1 cellular context compared by ENCODE assay signal in the genomic region with DNA sequence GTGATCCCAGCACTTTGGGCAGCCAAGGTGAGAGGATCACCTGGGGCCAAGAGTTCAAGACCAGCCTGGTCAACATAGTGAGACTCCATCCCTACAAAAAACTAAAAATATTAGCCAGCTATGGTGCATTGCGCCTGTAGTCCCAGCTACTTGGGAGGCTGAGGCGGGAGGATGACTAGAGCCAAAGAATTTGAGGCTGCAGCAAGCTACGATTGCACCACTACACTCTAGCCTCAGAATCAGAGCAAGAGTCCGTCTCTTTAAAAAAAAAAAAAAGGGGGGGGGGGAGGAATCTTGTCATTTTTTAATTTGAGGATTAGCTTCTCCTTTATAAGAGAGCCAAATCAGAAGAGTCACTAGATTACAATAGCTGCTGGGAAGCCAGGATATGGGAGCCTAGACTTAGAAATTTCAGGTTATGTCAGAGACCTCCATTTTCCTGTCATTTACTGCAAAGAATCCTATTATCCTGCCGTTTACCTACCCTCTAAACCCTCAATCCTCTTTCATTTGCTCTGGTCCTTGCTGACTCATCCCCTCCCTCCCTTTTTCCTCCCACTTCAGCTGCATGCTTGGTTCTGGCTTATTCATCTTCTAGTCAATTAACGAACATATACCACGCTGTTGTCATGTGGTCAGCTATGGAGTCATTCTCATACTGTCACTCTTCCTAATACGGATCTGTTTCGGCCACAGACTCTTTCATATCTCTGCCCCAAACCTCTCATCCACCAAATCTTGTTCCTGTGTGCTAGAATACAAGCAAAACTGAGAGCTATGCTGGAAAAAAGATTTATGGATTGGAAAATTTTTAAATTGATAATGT.
TF ChIP-seq lines count a peak whose summit lies in the region.

No MANE protein-coding gene starts in this region.

TF ChIP-seq in K562, 482 proteins besides CTCF, POLR2A, EP300 and RAD21 (continued from another document and continues in another):
- TF ChIP-seq ZKSCAN3 (CRISPR knock-in tag; IDR thresholded peaks at IDR 0.05) = no peak
- TF ChIP-seq ZNF133 (CRISPR knock-in tag; IDR thresholded peaks at IDR 0.05) = no peak
- TF ChIP-seq ZNF551 (CRISPR knock-in tag; IDR thresholded peaks at IDR 0.05) = no peak
- no peak for TF ChIP-seq ZNF75A (CRISPR knock-in tag; IDR thresholded peaks at IDR 0.05)
- TF ChIP-seq ZNF280A (IDR thresholded peaks at IDR 0.05; ENCODE audit: low read depth, partially characterized antibody) = no peak
- no peak for TF ChIP-seq TBL1XR1 (IDR thresholded peaks at IDR 0.05; ENCODE audit: low read length in 2 of 2)
- peak; percentile 79 for TF ChIP-seq RAD51 (IDR thresholded peaks at IDR 0.05; ENCODE audit: borderline replicate concordance, low read depth)
- TF ChIP-seq HINFP (tag; conservative IDR thresholded peaks at IDR 0.05; ENCODE audit: low read depth) = no peak
- TF ChIP-seq YBX1 (IDR thresholded peaks at IDR 0.05) = no peak
- TF ChIP-seq SRSF9 (IDR thresholded peaks at IDR 0.05; ENCODE audit: borderline replicate concordance, low read depth, low read length) = no peak
- TF ChIP-seq ZNF778 (CRISPR knock-in tag; IDR thresholded peaks at IDR 0.05) = no peak
- no peak for TF ChIP-seq PPARD (CRISPR knock-in tag; IDR thresholded peaks at IDR 0.05)
- TF ChIP-seq ZNF354B (CRISPR knock-in tag; IDR thresholded peaks at IDR 0.05) = no peak
- no peak for TF ChIP-seq HMGXB4 (CRISPR knock-in tag; IDR thresholded peaks at IDR 0.05)
- peak; percentile 61 for TF ChIP-seq CBFA2T3 (IDR thresholded peaks at IDR 0.05)
- TF ChIP-seq CCNT2 (IDR thresholded peaks at IDR 0.05; ENCODE audit: borderline replicate concordance, extremely low read depth, insufficient read length, low read depth, low read length) = no peak
- no peak for TF ChIP-seq TGIF2 (CRISPR knock-in tag; IDR thresholded peaks at IDR 0.05)
- peak in 1 of 2 experiments; percentile 91; a peak in 3 of 4 replicates for TF ChIP-seq ARNT (IDR thresholded peaks at IDR 0.05)
- TF ChIP-seq CREB5 (CRISPR knock-in tag; IDR thresholded peaks at IDR 0.05) = no peak
- TF ChIP-seq ZBTB34 (CRISPR knock-in tag; IDR thresholded peaks at IDR 0.05) = no peak
- no peak for TF ChIP-seq THRAP3 (IDR thresholded peaks at IDR 0.05; ENCODE audit: borderline replicate concordance)
- no peak for TF ChIP-seq CHD2 (IDR thresholded peaks at IDR 0.05; ENCODE audit: low read depth, low read length)
- TF ChIP-seq JUND (IDR thresholded peaks at IDR 0.05; ENCODE audit: borderline replicate concordance, low read depth, low read length) = peak; percentile 96
- peak; percentile 92; the same call in 2 of the 3 replicates for TF ChIP-seq JUND (tag; IDR thresholded peaks at IDR 0.05; ENCODE audit: borderline replicate concordance, low read depth, low read length)
- no peak for TF ChIP-seq ZNF134 (CRISPR knock-in tag; conservative IDR thresholded peaks at IDR 0.05)
- TF ChIP-seq HNRNPUL1 (IDR thresholded peaks at IDR 0.05; ENCODE audit: low read length) = no peak
- TF ChIP-seq, protein P1, sequence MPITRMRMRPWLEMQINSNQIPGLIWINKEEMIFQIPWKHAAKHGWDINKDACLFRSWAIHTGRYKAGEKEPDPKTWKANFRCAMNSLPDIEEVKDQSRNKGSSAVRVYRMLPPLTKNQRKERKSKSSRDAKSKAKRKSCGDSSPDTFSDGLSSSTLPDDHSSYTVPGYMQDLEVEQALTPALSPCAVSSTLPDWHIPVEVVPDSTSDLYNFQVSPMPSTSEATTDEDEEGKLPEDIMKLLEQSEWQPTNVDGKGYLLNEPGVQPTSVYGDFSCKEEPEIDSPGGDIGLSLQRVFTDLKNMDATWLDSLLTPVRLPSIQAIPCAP (CRISPR knock-in tag; IDR thresholded peaks at IDR 0.05; ENCODE audit: borderline replicate concordance) = no peak
- no peak for TF ChIP-seq MCM7 (IDR thresholded peaks at IDR 0.05)
- TF ChIP-seq, protein P2, sequence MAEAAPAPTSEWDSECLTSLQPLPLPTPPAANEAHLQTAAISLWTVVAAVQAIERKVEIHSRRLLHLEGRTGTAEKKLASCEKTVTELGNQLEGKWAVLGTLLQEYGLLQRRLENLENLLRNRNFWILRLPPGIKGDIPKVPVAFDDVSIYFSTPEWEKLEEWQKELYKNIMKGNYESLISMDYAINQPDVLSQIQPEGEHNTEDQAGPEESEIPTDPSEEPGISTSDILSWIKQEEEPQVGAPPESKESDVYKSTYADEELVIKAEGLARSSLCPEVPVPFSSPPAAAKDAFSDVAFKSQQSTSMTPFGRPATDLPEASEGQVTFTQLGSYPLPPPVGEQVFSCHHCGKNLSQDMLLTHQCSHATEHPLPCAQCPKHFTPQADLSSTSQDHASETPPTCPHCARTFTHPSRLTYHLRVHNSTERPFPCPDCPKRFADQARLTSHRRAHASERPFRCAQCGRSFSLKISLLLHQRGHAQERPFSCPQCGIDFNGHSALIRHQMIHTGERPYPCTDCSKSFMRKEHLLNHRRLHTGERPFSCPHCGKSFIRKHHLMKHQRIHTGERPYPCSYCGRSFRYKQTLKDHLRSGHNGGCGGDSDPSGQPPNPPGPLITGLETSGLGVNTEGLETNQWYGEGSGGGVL (CRISPR knock-in tag; IDR thresholded peaks at IDR 0.05) = no peak
- TF ChIP-seq, protein P3, sequence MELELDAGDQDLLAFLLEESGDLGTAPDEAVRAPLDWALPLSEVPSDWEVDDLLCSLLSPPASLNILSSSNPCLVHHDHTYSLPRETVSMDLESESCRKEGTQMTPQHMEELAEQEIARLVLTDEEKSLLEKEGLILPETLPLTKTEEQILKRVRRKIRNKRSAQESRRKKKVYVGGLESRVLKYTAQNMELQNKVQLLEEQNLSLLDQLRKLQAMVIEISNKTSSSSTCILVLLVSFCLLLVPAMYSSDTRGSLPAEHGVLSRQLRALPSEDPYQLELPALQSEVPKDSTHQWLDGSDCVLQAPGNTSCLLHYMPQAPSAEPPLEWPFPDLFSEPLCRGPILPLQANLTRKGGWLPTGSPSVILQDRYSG (tag; conservative IDR thresholded peaks at IDR 0.05; ENCODE audit: low read depth) = no peak
- TF ChIP-seq RBM39 (optimal IDR thresholded peaks at IDR 0.05; ENCODE audit: low read depth, low read length) = no peak
- TF ChIP-seq ZFP36 (IDR thresholded peaks at IDR 0.05; ENCODE audit: low read depth, low read length, partially characterized antibody) = no peak
- TF ChIP-seq RHOXF2B (CRISPR knock-in tag; conservative IDR thresholded peaks at IDR 0.05) = no peak
- TF ChIP-seq, protein P4, sequence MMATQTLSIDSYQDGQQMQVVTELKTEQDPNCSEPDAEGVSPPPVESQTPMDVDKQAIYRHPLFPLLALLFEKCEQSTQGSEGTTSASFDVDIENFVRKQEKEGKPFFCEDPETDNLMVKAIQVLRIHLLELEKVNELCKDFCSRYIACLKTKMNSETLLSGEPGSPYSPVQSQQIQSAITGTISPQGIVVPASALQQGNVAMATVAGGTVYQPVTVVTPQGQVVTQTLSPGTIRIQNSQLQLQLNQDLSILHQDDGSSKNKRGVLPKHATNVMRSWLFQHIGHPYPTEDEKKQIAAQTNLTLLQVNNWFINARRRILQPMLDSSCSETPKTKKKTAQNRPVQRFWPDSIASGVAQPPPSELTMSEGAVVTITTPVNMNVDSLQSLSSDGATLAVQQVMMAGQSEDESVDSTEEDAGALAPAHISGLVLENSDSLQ (IDR thresholded peaks at IDR 0.05) = peak; percentile 94
- TF ChIP-seq ZNF561 (CRISPR knock-in tag; conservative IDR thresholded peaks at IDR 0.05) = no peak
- TF ChIP-seq HMG20B (CRISPR knock-in tag; IDR thresholded peaks at IDR 0.05) = no peak
- TF ChIP-seq ZNF274 (IDR thresholded peaks at IDR 0.05; ENCODE audit: borderline replicate concordance, low read depth, low read length) = no peak
- no peak for TF ChIP-seq RFX5 (IDR thresholded peaks at IDR 0.05; ENCODE audit: low read depth, low read length)
- no peak for TF ChIP-seq SP1 (CRISPR knock-in tag; IDR thresholded peaks at IDR 0.05)
- peak; percentile 96 for TF ChIP-seq L3MBTL2 (IDR thresholded peaks at IDR 0.05)
- no peak for TF ChIP-seq ZNF24 (IDR thresholded peaks at IDR 0.05)
- TF ChIP-seq ETV6 (IDR thresholded peaks at IDR 0.05; ENCODE audit: borderline replicate concordance in 1 of 2, low read depth in 2 of 2, low read length in 1 of 2) = no peak
- no peak for TF ChIP-seq ETV6 (CRISPR knock-in tag; IDR thresholded peaks at IDR 0.05; ENCODE audit: borderline replicate concordance)
- TF ChIP-seq KLF13 (tag; IDR thresholded peaks at IDR 0.05; ENCODE audit: borderline replicate concordance, low read depth) = no peak
- TF ChIP-seq LARP7 (IDR thresholded peaks at IDR 0.05) = no peak
- TF ChIP-seq, protein P5, sequence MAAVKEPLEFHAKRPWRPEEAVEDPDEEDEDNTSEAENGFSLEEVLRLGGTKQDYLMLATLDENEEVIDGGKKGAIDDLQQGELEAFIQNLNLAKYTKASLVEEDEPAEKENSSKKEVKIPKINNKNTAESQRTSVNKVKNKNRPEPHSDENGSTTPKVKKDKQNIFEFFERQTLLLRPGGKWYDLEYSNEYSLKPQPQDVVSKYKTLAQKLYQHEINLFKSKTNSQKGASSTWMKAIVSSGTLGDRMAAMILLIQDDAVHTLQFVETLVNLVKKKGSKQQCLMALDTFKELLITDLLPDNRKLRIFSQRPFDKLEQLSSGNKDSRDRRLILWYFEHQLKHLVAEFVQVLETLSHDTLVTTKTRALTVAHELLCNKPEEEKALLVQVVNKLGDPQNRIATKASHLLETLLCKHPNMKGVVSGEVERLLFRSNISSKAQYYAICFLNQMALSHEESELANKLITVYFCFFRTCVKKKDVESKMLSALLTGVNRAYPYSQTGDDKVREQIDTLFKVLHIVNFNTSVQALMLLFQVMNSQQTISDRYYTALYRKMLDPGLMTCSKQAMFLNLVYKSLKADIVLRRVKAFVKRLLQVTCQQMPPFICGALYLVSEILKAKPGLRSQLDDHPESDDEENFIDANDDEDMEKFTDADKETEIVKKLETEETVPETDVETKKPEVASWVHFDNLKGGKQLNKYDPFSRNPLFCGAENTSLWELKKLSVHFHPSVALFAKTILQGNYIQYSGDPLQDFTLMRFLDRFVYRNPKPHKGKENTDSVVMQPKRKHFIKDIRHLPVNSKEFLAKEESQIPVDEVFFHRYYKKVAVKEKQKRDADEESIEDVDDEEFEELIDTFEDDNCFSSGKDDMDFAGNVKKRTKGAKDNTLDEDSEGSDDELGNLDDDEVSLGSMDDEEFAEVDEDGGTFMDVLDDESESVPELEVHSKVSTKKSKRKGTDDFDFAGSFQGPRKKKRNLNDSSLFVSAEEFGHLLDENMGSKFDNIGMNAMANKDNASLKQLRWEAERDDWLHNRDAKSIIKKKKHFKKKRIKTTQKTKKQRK (IDR thresholded peaks at IDR 0.05; ENCODE audit: borderline replicate concordance, low read depth, low read length) = no peak
